Comparison of ENCODE assay signal across 11 cellular contexts in the genomic region with DNA sequence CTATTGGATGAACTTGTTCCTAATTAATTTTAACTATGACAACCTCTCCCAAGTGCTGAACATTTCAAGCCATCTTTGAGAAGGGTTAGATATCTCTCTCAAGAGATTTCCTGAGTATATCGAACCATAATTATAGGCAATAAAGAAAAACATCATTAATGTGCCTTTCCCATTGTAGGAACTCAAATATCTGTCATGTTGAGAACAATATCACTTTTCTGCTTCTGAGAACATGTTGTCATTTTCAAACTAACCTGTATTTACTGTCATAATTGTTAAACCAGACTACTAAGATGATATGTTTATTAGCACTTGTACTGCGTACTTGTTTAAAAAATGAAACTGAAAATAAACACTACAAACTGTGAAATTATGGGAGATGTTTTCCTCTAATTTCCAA. TPM values are rescaled to one million over a fixed set of nuclear protein-coding genes. Genes with fewer than 3 reads are reported as not detected.
DNase-seq lines count a peak whose midpoint lies in the region; ATAC-seq and TF ChIP-seq lines count a peak whose summit lies in the region.
"Had no signal": no experiment of that assay in that cellular context is flagged by ENCODE, and none has a peak within 500 bp of the region (broad histone marks: within the 10 kb centered on the region; RNA-seq: fewer than 3 reads in every experiment).

No MANE protein-coding gene starts in this region.

- no peak for TF ChIP-seq EP300 in esophagus muscularis mucosa (IDR thresholded peaks at IDR 0.05)

- no peak for ATAC-seq in GM21717 (IDR thresholded peaks at IDR 0.05; ENCODE audit: unreplicated experiment)

- H3K9me3 Mint-ChIP-seq in type B pancreatic cell: no peaks in the 10 kb centered on the region

- H3K27me3 ChIP-seq in OCI-LY3 (ENCODE audit: low read depth, low read length) (no peaks in the 10 kb centered on the region), esophagus muscularis mucosa (no peaks in the 10 kb centered on the region), skeletal muscle satellite cell (ENCODE audit: control insufficient read depth, insufficient read depth, low read length) (no peaks in the 10 kb centered on the region)
- H3K27me3 ChIP-seq: cardiac muscle cell had no signal

- no peaks in the 10 kb centered on the region for H3K36me3 Mint-ChIP-seq in type B pancreatic cell

- peak overlapping the region; percentile 77 for H3K27ac ChIP-seq in OCI-LY3 (ENCODE audit: low read length)
- peak overlapping the region; percentile 42 to 93 (median 72) for H3K27ac ChIP-seq in esophagus muscularis mucosa (replicated peaks in 1 of 4)
- H3K27ac ChIP-seq: cardiac muscle cell, HL-60 had no signal

- no peak overlapping the region for H3K4me3 Mint-ChIP-seq in type B pancreatic cell

- no peaks in the 10 kb centered on the region for H3K27me3 Mint-ChIP-seq in type B pancreatic cell

- peaks cover 33% of the 10 kb centered on the region for H3K4me1 Mint-ChIP-seq in type B pancreatic cell (ENCODE audit: unreplicated experiment)

- WGBS in esophagus muscularis mucosa: 49% methylated on average over 2 of the region's 2 CpGs

- no peak overlapping the region for H3K27ac Mint-ChIP-seq in type B pancreatic cell

- H3K9me3 ChIP-seq in OCI-LY3 (ENCODE audit: insufficient read depth, low read length) (no peaks in the 10 kb centered on the region), esophagus muscularis mucosa (peaks cover 0 to 3% (median 0%) of the 10 kb centered on the region in 4 donors), skeletal muscle satellite cell (replicated peaks; ENCODE audit: low read length) (no peaks in the 10 kb centered on the region)

- intact Hi-C loops in esophagus muscularis mucosa (cut with DNase I): loop anchor here (5.0 to 10.0 kb wide), 2 partner anchors 103 to 280 kb away; a partner anchor contains a TSS

- no peak for TF ChIP-seq POLR2A in esophagus muscularis mucosa (IDR thresholded peaks at IDR 0.05; ENCODE audit: low read depth)

- peaks cover 25% of the 10 kb centered on the region; the same call in 1 of the 2 replicates for H4K20me1 ChIP-seq in OCI-LY3 (ENCODE audit: insufficient read depth, low read length)

- no peak overlapping the region for H2AFZ ChIP-seq in OCI-LY3 (ENCODE audit: low read depth, low read length)

- H3K4me1 ChIP-seq in OCI-LY3 (ENCODE audit: low read length) (peaks cover 65% of the 10 kb centered on the region), esophagus muscularis mucosa (peaks cover 47 to 80% (median 75%) of the 10 kb centered on the region in 4 donors), skeletal muscle satellite cell (ENCODE audit: control insufficient read depth, insufficient read depth, low read length) (peaks cover 37% of the 10 kb centered on the region)

- H3K4me2 ChIP-seq in OCI-LY3 (ENCODE audit: low read length) (peak overlapping the region; percentile 87), skeletal muscle satellite cell (ENCODE audit: low read length) (peak overlapping the region; percentile 76)

- H3K4me3 ChIP-seq in GM12864 (ENCODE audit: low read depth, low read length) (peak overlapping the region; percentile 51), OCI-LY3 (ENCODE audit: low read length) (peak overlapping the region; percentile 92), esophagus muscularis mucosa (peak overlapping the region; percentile 7 to 32 (median 21)), skeletal muscle satellite cell (ENCODE audit: low read length) (peak overlapping the region; percentile 30)
- H3K4me3 ChIP-seq: cardiac muscle cell had no signal

- H3K79me2 ChIP-seq in OCI-LY3 (ENCODE audit: low read length): peaks cover 93% of the 10 kb centered on the region

- DNase-seq in GM12864 (ENCODE audit: low read depth): no peak
- DNase-seq in esophagus muscularis mucosa (ENCODE audit: extremely low spot score): no peak
- no peak for DNase-seq in NCI-H2107 treated with DMSO at 0.1 percent for 48 hours (lab: John Stamatoyannopoulos, UW; ENCODE audit: unreplicated experiment)
- no peak for DNase-seq in type B pancreatic cell (ENCODE audit: extremely low spot score, unreplicated experiment)
- DNase-seq: islet precursor cell, NCI-H446 treated with DMSO at 0.1 percent for 48 hours had no signal

- H3K36me3 ChIP-seq in OCI-LY3 (replicated peaks; ENCODE audit: low read depth, low read length) (peaks cover 7% of the 10 kb centered on the region), esophagus muscularis mucosa (no peaks in the 10 kb centered on the region), skeletal muscle satellite cell (ENCODE audit: insufficient read depth, low read length) (no peaks in the 10 kb centered on the region)
- H3K36me3 ChIP-seq: cardiac muscle cell had no signal

- H3K9ac ChIP-seq in OCI-LY3 (ENCODE audit: low read length) (peak overlapping the region; percentile 89), skeletal muscle satellite cell (ENCODE audit: low read depth, low read length) (no peak overlapping the region)

- TF ChIP-seq CTCF in GM12864 (IDR thresholded peaks at IDR 0.05; ENCODE audit: low read depth, low read length, missing control alignments): no peak
- no peak for TF ChIP-seq CTCF in OCI-LY3 (IDR thresholded peaks at IDR 0.05; ENCODE audit: low read depth, low read length)
- TF ChIP-seq CTCF in esophagus muscularis mucosa (IDR thresholded peaks at IDR 0.05): no peak
- TF ChIP-seq CTCF in type B pancreatic cell (conservative IDR thresholded peaks at IDR 0.05): no peak

RNA-seq across cellular contexts. Expression of a gene that starts 4.3 kb away (rescaled TPM):
- total RNA-seq in esophagus muscularis mucosa (10 to 100 TPM; 49.8 to 84.3 (median 62.5) TPM), type B pancreatic cell (ENCODE audit: low replicate concordance) (49.4 and 50.7 TPM in 2 replicates)
- total RNA-seq in skeletal muscle satellite cell (2012; rRNA removed): 43.9 and 59.3 TPM in 2 replicates

Comparison
In these comparisons a context has a peak if more than half of its experiments do, and no peak if none do; other contexts are left out.
1. H3K4me3 ChIP-seq: peak in every context shown above with its lines; median percentile 92 in OCI-LY3; 51 in GM12864; 30 in skeletal muscle satellite cell; 21 in esophagus muscularis mucosa.